ENCODE assay signal across 3 cellular contexts in the genomic region with DNA sequence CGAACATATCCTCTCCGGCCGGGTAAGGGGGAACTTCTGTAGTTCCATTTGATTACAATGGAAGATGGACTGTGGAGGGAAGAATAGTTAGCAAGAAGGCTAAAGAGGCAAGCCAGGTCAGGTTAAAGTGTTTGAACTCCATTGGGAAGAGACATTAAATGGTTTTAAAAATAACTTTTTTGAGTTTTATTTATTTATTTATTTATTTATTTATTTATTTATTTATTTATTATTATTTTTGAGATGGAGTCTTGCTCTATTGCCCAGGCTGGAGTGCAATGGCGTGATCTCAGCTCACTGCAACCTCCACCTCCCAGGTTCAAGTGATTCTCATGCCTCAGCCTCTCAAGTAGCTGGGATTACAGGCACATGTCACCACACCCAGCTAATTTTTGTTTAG.
DNase-seq lines count a peak whose midpoint lies in the region; ATAC-seq, FAIRE-seq and TF ChIP-seq lines count a peak whose summit lies in the region.
"Not testable (repeated sequence)": the region's sequence is repeated elsewhere in the genome, so short reads cannot be mapped to it uniquely, and the experiment has no call there.

No MANE protein-coding gene starts in this region.

- not testable (repeated sequence) for H3K4me3 ChIP-seq in A549; HEK293 (ENCODE audit: low read depth, low read length); esophagus muscularis mucosa

- ATAC-seq in A549: not testable (repeated sequence)

- not testable (repeated sequence) for TF ChIP-seq EP300 in A549 (IDR thresholded peaks at IDR 0.05); esophagus muscularis mucosa (IDR thresholded peaks at IDR 0.05)

- intact Hi-C loops in esophagus muscularis mucosa (cut with DNase I): not testable (repeated sequence)

- TF ChIP-seq RAD21 in A549 (conservative IDR thresholded peaks at IDR 0.05 in 1 of 2, IDR thresholded peaks at IDR 0.05 in 1 of 2): not testable (repeated sequence)

- not testable (repeated sequence) for FAIRE-seq in A549 (lab: Jason Lieb, UNC)

- POLR2A ChIA-PET in A549 (lab: Yijun Ruan, JAX); HEK293 (lab: Yijun Ruan, JAX): not testable (repeated sequence)

- not testable (repeated sequence) for H3K36me3 ChIP-seq in HEK293 (ENCODE audit: control insufficient read depth in 2 of 2, insufficient read depth in 1 of 2, low read length in 2 of 2); esophagus muscularis mucosa

- 21% methylated on average over 4 of the region's 4 CpGs for WGBS in A549 (ENCODE audit: missing lambda C conversion rate)
- 93% methylated on average over 4 of the region's 4 CpGs for WGBS in esophagus muscularis mucosa

- not testable (repeated sequence) for H3K4me1 ChIP-seq in A549; HEK293 (ENCODE audit: control insufficient read depth, insufficient read depth, low read length); esophagus muscularis mucosa

- not testable (repeated sequence) for DNase-seq in A549 (ENCODE audit: low read depth in 1 of 2, low spot score in 1 of 2)
- DNase-seq in esophagus muscularis mucosa (ENCODE audit: extremely low spot score): peak; percentile 57

- TF ChIP-seq CTCF in A549 (IDR thresholded peaks at IDR 0.05); HEK293 (tag by site-specific recombination; IDR thresholded peaks at IDR 0.05); esophagus muscularis mucosa (IDR thresholded peaks at IDR 0.05): not testable (repeated sequence)

- not testable (repeated sequence) for H3K4me2 ChIP-seq in A549

- CTCF ChIA-PET in A549 (lab: Yijun Ruan, JAX): not testable (repeated sequence)
- CTCF ChIA-PET in HEK293 (lab: Yijun Ruan, JAX): interaction anchor here (1.5 kb wide), 1 partner anchor 807 kb away, joined by 4 read pairs; no protein-coding TSS in a partner anchor

- not testable (repeated sequence) for H3K27ac ChIP-seq in A549; HEK293 (ENCODE audit: extremely low read depth, low read depth, low read length); esophagus muscularis mucosa (replicated peaks in 1 of 4)

- not testable (repeated sequence) for H3K9me3 ChIP-seq in A549; HEK293 (ENCODE audit: control insufficient read depth, insufficient read depth, low read depth, low read length); esophagus muscularis mucosa

- TF ChIP-seq POLR2A in A549 (IDR thresholded peaks at IDR 0.05; ENCODE audit: low read length); esophagus muscularis mucosa (IDR thresholded peaks at IDR 0.05; ENCODE audit: low read depth): not testable (repeated sequence)

- H3K27me3 ChIP-seq in esophagus muscularis mucosa: not testable (repeated sequence)

TF ChIP-seq in A549, 52 proteins besides CTCF, POLR2A, EP300 and RAD21:
- TF ChIP-seq ZC3H11A (IDR thresholded peaks at IDR 0.05): peak; percentile 14; the same call in 1 of the 2 replicates
TF ChIP-seq in A549: peak in this region for 1; not testable (repeated sequence) for 51.

TF ChIP-seq in HEK293, 187 proteins besides CTCF, POLR2A, EP300 and RAD21:
- TF ChIP-seq ZNF140 (tag by site-specific recombination; IDR thresholded peaks at IDR 0.05) (peak; percentile 15; the same call in 1 of the 2 replicates), ZNF426 (tag by site-specific recombination; IDR thresholded peaks at IDR 0.05) (peak; percentile 34), ZNF623 (tag by site-specific recombination; IDR thresholded peaks at IDR 0.05) (0 out of 2 replicates have a peak, but pooled peaks have one; percentile 33), ZNF394 (tag by site-specific recombination; IDR thresholded peaks at IDR 0.05; ENCODE audit: borderline replicate concordance) (peak; percentile 50; the same call in 1 of the 2 replicates), ZBTB11 (tag by site-specific recombination; conservative IDR thresholded peaks at IDR 0.05; ENCODE audit: low read depth) (peak; percentile 53; the same call in 1 of the 2 replicates), ZBTB8A (tag by site-specific recombination; IDR thresholded peaks at IDR 0.05) (0 out of 2 replicates have a peak, but pooled peaks have one; percentile 13), ZNF555 (tag by site-specific recombination; conservative IDR thresholded peaks at IDR 0.05) (peak; percentile 42; the same call in 1 of the 2 replicates)
- TF ChIP-seq, protein P1, sequence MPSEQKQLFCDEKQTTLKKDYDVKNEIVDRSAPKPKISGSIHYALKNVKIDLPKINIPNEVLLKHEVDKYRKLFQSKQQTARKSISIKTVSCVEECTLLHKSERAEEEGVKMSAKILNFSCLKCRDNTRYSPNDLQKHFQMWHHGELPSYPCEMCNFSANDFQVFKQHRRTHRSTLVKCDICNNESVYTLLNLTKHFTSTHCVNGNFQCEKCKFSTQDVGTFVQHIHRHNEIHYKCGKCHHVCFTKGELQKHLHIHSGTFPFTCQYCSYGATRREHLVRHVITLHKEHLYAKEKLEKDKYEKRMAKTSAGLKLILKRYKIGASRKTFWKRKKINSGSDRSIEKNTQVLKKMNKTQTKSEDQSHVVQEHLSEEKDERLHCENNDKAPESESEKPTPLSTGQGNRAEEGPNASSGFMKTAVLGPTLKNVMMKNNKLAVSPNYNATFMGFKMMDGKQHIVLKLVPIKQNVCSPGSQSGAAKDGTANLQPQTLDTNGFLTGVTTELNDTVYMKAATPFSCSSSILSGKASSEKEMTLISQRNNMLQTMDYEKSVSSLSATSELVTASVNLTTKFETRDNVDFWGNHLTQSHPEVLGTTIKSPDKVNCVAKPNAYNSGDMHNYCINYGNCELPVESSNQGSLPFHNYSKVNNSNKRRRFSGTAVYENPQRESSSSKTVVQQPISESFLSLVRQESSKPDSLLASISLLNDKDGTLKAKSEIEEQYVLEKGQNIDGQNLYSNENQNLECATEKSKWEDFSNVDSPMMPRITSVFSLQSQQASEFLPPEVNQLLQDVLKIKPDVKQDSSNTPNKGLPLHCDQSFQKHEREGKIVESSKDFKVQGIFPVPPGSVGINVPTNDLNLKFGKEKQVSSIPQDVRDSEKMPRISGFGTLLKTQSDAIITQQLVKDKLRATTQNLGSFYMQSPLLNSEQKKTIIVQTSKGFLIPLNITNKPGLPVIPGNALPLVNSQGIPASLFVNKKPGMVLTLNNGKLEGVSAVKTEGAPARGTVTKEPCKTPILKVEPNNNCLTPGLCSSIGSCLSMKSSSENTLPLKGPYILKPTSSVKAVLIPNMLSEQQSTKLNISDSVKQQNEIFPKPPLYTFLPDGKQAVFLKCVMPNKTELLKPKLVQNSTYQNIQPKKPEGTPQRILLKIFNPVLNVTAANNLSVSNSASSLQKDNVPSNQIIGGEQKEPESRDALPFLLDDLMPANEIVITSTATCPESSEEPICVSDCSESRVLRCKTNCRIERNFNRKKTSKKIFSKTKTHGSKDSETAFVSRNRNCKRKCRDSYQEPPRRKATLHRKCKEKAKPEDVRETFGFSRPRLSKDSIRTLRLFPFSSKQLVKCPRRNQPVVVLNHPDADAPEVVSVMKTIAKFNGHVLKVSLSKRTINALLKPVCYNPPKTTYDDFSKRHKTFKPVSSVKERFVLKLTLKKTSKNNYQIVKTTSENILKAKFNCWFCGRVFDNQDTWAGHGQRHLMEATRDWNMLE (tag by site-specific recombination; conservative IDR thresholded peaks at IDR 0.05; ENCODE audit: low read depth): peak; percentile 47; the same call in 1 of the 2 replicates
